2 cellular contexts compared by ENCODE assay signal in the genomic region with DNA sequence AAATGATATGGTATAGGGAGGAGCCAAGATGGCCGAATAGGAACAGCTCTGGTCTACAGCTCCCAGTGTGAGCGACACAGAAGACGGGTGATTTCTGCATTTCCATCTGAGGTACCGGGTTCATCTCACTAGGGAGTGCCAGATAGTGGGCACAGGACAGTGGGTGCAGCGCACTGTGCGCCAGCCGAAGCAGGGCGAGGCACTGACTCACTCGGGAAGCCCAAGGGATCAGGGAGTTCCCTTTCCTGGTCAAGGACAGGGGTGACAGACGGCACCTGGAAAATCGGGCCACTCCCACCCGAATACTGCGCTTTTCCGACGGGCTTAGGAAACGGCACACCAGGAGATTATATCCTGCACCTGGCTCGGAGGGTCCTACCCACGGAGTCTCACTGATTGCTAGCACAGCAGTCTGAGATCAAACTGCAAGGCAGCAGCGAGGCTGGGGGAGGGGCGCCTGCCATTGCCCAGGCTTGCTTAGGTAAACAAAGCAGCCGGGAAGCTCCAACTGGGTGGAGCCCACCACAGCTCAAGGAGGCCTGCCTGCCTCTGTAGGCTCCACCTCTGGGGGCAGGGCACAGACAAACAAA.
A peak's percentile ranks its signal among the peaks of the same experiment; 100 is the strongest.
TF ChIP-seq lines count a peak whose summit lies in the region.
"Not testable (repeated sequence)": the region's sequence is repeated elsewhere in the genome, so short reads cannot be mapped to it uniquely, and the experiment has no call there.

No MANE protein-coding gene starts in this region.

TF ChIP-seq in A549, 52 proteins besides CTCF, POLR2A, EP300 and RAD21:
- not testable (repeated sequence) for TF ChIP-seq FOSL2 (IDR thresholded peaks at IDR 0.05)
- TF ChIP-seq FOSL2 (CRISPR knock-in tag; IDR thresholded peaks at IDR 0.05): peak; percentile 37; the same call in 1 of the 2 replicates

TF ChIP-seq in HepG2, 621 proteins besides CTCF, POLR2A, EP300 and RAD21:
- TF ChIP-seq ZNF563 (CRISPR knock-in tag; IDR thresholded peaks at IDR 0.05): 0 out of 2 replicates have a peak, but pooled peaks have one; percentile 41
- TF ChIP-seq, protein P1, sequence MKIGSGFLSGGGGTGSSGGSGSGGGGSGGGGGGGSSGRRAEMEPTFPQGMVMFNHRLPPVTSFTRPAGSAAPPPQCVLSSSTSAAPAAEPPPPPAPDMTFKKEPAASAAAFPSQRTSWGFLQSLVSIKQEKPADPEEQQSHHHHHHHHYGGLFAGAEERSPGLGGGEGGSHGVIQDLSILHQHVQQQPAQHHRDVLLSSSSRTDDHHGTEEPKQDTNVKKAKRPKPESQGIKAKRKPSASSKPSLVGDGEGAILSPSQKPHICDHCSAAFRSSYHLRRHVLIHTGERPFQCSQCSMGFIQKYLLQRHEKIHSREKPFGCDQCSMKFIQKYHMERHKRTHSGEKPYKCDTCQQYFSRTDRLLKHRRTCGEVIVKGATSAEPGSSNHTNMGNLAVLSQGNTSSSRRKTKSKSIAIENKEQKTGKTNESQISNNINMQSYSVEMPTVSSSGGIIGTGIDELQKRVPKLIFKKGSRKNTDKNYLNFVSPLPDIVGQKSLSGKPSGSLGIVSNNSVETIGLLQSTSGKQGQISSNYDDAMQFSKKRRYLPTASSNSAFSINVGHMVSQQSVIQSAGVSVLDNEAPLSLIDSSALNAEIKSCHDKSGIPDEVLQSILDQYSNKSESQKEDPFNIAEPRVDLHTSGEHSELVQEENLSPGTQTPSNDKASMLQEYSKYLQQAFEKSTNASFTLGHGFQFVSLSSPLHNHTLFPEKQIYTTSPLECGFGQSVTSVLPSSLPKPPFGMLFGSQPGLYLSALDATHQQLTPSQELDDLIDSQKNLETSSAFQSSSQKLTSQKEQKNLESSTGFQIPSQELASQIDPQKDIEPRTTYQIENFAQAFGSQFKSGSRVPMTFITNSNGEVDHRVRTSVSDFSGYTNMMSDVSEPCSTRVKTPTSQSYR (CRISPR knock-in tag; IDR thresholded peaks at IDR 0.05; ENCODE audit: borderline replicate concordance): peak; percentile 72; the same call in 1 of the 2 replicates
- TF ChIP-seq, protein P2, sequence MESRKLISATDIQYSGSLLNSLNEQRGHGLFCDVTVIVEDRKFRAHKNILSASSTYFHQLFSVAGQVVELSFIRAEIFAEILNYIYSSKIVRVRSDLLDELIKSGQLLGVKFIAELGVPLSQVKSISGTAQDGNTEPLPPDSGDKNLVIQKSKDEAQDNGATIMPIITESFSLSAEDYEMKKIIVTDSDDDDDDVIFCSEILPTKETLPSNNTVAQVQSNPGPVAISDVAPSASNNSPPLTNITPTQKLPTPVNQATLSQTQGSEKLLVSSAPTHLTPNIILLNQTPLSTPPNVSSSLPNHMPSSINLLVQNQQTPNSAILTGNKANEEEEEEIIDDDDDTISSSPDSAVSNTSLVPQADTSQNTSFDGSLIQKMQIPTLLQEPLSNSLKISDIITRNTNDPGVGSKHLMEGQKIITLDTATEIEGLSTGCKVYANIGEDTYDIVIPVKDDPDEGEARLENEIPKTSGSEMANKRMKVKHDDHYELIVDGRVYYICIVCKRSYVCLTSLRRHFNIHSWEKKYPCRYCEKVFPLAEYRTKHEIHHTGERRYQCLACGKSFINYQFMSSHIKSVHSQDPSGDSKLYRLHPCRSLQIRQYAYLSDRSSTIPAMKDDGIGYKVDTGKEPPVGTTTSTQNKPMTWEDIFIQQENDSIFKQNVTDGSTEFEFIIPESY (CRISPR knock-in tag; IDR thresholded peaks at IDR 0.05): peak; percentile 78; the same call in 1 of the 2 replicates
- TF ChIP-seq, protein P3, sequence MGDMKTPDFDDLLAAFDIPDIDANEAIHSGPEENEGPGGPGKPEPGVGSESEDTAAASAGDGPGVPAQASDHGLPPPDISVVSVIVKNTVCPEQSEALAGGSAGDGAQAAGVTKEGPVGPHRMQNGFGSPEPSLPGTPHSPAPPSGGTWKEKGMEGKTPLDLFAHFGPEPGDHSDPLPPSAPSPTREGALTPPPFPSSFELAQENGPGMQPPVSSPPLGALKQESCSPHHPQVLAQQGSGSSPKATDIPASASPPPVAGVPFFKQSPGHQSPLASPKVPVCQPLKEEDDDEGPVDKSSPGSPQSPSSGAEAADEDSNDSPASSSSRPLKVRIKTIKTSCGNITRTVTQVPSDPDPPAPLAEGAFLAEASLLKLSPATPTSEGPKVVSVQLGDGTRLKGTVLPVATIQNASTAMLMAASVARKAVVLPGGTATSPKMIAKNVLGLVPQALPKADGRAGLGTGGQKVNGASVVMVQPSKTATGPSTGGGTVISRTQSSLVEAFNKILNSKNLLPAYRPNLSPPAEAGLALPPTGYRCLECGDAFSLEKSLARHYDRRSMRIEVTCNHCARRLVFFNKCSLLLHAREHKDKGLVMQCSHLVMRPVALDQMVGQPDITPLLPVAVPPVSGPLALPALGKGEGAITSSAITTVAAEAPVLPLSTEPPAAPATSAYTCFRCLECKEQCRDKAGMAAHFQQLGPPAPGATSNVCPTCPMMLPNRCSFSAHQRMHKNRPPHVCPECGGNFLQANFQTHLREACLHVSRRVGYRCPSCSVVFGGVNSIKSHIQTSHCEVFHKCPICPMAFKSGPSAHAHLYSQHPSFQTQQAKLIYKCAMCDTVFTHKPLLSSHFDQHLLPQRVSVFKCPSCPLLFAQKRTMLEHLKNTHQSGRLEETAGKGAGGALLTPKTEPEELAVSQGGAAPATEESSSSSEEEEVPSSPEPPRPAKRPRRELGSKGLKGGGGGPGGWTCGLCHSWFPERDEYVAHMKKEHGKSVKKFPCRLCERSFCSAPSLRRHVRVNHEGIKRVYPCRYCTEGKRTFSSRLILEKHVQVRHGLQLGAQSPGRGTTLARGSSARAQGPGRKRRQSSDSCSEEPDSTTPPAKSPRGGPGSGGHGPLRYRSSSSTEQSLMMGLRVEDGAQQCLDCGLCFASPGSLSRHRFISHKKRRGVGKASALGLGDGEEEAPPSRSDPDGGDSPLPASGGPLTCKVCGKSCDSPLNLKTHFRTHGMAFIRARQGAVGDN (CRISPR knock-in tag; IDR thresholded peaks at IDR 0.05): peak; percentile 38; the same call in 1 of the 2 replicates
